8 cellular contexts compared by ENCODE assay signal in the genomic region with DNA sequence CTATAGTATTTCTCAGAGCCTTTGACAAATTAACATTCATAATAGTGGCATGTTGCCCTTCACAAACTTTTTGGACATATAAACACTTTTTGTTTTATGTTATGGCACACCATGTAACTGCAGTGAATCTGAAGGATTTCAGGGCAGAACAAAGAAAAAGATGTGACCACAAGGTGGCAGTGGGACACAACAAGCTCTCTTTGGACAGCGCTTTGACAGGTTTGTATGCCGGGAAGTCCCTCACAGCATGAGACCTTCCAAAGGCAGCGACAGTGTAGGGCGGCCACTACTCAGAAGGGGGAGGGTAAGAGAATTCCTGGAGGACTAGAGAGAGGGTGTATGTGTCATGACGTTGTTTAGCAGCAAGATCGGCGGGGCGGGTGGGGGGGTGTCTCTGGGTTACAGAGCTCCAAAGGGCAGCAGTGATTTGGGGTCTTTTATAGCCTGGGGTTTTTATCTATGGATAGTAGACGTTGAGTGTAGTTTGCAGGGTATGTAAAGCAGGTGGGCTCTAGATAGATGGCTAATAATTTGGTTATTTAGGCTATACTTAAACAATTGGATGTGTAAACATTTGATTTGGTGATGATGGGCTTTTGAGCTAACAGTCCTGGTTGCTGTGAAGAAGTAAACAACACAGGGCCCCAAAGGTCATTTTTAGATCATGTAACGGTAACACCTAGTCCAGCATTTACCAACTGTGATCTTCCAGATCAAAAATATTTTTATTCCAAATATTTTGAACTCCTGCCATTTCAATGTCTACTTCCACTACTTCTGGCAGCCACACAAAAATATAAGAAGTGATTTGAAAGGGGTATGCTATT. TPM values are rescaled to one million over a fixed set of nuclear protein-coding genes. Genes with fewer than 3 reads are reported as not detected.
DNase-seq lines count a peak whose midpoint lies in the region; ATAC-seq and TF ChIP-seq lines count a peak whose summit lies in the region.

No MANE protein-coding gene starts in this region.

- DNase-seq in GM12864 (ENCODE audit: low read depth) (peak; percentile 91), NCI-H1048 (lab: John Stamatoyannopoulos, UW) (peak; percentile 25), SK-N-DZ (ENCODE audit: low spot score) (peak; percentile 73), Right ventricle myocardium inferior (ENCODE audit: missing footprints) (no peak), sciatic nerve (ENCODE audit: low spot score) (no peak), putamen (ENCODE audit: low spot score) (no peak)
- peak in 3 of 4 experiments; percentile 4 to 23 (median 5) for DNase-seq in activated naive CD4-positive, alpha-beta T cell (lab: John Stamatoyannopoulos, UW)

- ATAC-seq in HG02610 (IDR thresholded peaks at IDR 0.05; ENCODE audit: unreplicated experiment) (peak; percentile 84), Right ventricle myocardium inferior (peak; percentile 68), sciatic nerve (peak; percentile 28)

- no peak overlapping the region for H3K4me3 ChIP-seq in GM12864 (ENCODE audit: low read depth, low read length)

- peak; percentile 84 for TF ChIP-seq CTCF in GM12864 (IDR thresholded peaks at IDR 0.05; ENCODE audit: low read depth, low read length, missing control alignments)

- intact Hi-C loops in Right ventricle myocardium inferior (cut with DNase I) (loop anchor here (5.0 to 10.0 kb wide), 2 partner anchors 372 to 620 kb away; no protein-coding TSS in a partner anchor), sciatic nerve (cut with DNase I) (no loop called here)

RNA-seq across cellular contexts. Expression of gene ETFBKMT, which starts 22.9 kb away (rescaled TPM):
- polyA plus RNA-seq in SK-N-DZ (2014; cell fraction: cytosol; rRNA removed) = 0.77 and 1.8 TPM in 2 replicates
- 0.47 and 0.81 TPM in 2 replicates for polyA plus RNA-seq in SK-N-DZ (2014; cell fraction: nucleus; rRNA removed)
- total RNA-seq in Right ventricle myocardium inferior = 6.4 TPM
- total RNA-seq in sciatic nerve = 5.8 TPM

RNA-seq across cellular contexts. Expression of gene AMN1, which starts 46.5 kb away (rescaled TPM):
- 27.1 and 27.5 TPM in 2 replicates for polyA plus RNA-seq in SK-N-DZ (2014; cell fraction: cytosol; rRNA removed)
- 22.5 and 30.0 TPM in 2 replicates for polyA plus RNA-seq in SK-N-DZ (2014; cell fraction: nucleus; rRNA removed)
- total RNA-seq in Right ventricle myocardium inferior (11.5 TPM), sciatic nerve (9.3 TPM)

Comparison
In these comparisons a context has a peak if more than half of its experiments do, and no peak if none do; other contexts are left out.
1. DNase-seq: peak in GM12864 (single experiment), NCI-H1048 (single experiment), SK-N-DZ (single experiment) and activated naive CD4-positive, alpha-beta T cell (3 of 4); none in Right ventricle myocardium inferior (single experiment), sciatic nerve (single experiment) and putamen (single experiment).
2. ATAC-seq: peak in every context shown above with its lines; median percentile 84 in HG02610; 68 in Right ventricle myocardium inferior; 28 in sciatic nerve.